ENCODE assay signal across 8 cellular contexts in the genomic region with DNA sequence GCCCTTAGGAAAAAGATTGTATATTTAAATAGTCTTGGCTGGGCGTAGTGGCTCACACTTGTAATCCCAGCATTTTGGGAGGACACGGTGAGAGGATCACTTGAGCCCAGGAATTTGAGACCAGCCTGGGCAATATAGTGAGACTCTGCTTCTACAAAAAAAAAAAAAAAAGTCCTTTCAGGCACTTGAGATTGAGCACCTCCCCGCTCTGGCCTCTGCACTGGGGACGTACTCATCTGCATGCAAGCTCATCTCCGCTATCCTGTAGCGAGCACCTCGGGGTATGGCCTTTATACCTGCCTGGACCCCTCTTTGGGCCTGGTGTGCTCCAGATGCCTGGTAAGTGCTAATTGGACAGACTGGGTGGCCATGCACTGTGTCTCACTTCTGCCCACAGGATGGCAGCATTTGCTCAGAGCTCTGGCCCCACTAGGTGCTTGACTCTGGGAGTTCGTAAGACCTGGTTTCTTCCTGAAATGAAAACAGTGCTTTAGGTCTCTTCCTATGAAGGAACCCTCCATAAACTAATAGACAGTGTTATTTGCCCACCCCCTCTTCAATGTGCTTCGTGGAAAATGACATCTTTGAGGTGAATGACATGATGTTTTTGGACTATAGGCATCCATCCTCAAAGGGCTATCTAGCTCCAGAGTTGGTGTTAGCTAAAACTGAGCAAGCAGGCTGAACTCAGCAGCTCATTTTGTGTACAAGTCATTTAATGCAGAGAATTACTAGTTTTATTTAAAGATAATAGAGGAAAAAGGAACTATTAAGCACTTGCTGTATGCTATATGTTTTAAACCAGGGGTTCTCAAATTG.
DNase-seq lines count a peak whose midpoint lies in the region; ATAC-seq, FAIRE-seq and TF ChIP-seq lines count a peak whose summit lies in the region.

No MANE protein-coding gene starts in this region.

- TF ChIP-seq CTCF in epithelial cell of esophagus (IDR thresholded peaks at IDR 0.05; ENCODE audit: insufficient read depth, low read depth, low read length, missing control alignments) = peak; percentile 93

- in situ Hi-C loops in G401 (cut with HindIII; ENCODE audit: low sequenced_read_pairs) = no loop called here

- H3K4me3 ChIP-seq in epithelial cell of esophagus (ENCODE audit: low read length) = no peak overlapping the region

- peak; percentile 79 for FAIRE-seq in HTR-8/SVneo (lab: Jason Lieb, UNC)

- DNase-seq in G401 (ENCODE audit: low spot score) (peak; percentile 78), HTR-8/SVneo (ENCODE audit: insufficient read length, low spot score) (peak; percentile 69), NOMO-1 (lab: John Stamatoyannopoulos, UW; ENCODE audit: unreplicated experiment in 2 of 2) (peak; percentile 60 to 64), epithelial cell of esophagus (ENCODE audit: low read depth) (peak; percentile 86), mucosa of gallbladder (ENCODE audit: low spot score) (peak; percentile 81)
- DNase-seq in activated CD8-positive, alpha-beta memory T cell treated with anti-CD3 and anti-CD28 coated beads, Interleukin-2, amount 50 U/mL, for 1 hour (ENCODE audit: extremely low read depth) = peak; percentile 31
- peak; percentile 80 for DNase-seq in stimulated activated CD8-positive, alpha-beta memory T cell treated with anti-CD3 and anti-CD28 coated beads, Interleukin-4, amount 100 ng/mL, for 48 hours

- ATAC-seq in GM18870 (IDR thresholded peaks at IDR 0.05; ENCODE audit: unreplicated experiment) = no peak

Comparison
In these comparisons a context has a peak if more than half of its experiments do, and no peak if none do; other contexts are left out.
1. DNase-seq: peak in every context shown above with its lines; median percentile 86 in epithelial cell of esophagus; 81 in mucosa of gallbladder; 80 in stimulated activated CD8-positive, alpha-beta memory T cell treated with anti-CD3 and anti-CD28 coated beads, Interleukin-4, amount 100 ng/mL, for 48 hours; 78 in G401; 69 in HTR-8/SVneo; 62 in NOMO-1; 31 in activated CD8-positive, alpha-beta memory T cell treated with anti-CD3 and anti-CD28 coated beads, Interleukin-2, amount 50 U/mL, for 1 hour.